ENCODE assay signal across 1 cellular context in the genomic region with DNA sequence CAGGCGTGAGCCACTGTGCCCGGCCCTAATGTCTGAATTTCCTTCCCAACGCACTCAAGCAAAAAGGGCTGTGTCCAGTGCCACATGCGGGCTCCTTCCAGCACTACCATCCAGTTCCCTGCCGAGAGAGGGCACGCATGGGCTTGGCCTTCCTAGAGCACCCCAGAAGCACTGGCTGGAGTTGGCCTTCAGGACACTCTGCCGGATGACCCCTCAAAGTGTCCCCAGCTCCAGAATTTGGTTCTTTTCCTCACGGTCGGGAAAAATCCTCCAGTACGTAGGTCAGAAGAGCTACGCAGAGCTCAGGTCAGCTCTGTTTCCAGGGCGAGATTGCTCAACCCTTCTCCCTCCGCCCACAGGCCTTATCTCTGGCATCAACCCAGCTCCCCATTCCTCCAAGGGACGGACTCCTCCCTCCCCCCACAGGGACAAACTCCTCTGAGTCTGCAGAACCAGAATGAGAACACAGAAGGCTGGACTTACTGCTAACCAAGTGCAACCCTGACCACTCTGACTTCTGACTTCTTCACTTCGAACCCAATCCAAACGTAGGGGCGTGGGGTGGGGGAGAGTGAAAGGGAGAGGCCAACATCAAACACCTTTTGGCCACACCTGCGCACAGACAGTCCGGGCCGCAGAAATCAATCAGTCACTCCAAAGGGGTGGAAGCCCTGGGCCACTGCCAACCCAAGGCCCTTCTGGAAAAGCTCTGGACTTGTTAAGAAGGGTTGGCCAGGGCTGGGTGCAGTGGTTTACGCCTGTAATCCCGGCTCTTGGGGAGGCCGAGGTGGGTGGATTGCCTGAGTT.
TF ChIP-seq lines count a peak whose summit lies in the region.

No MANE protein-coding gene starts in this region.

TF ChIP-seq in endothelial cell of umbilical vein, 7 proteins besides CTCF, POLR2A, EP300 and RAD21:
- no peak for TF ChIP-seq POLR2AphosphoS5 (IDR thresholded peaks at IDR 0.05; ENCODE audit: insufficient read depth, low read depth, low read length)
- TF ChIP-seq GATA2 (IDR thresholded peaks at IDR 0.05; ENCODE audit: insufficient read depth, insufficient read length, low read depth, low read length): peak; percentile 96
- TF ChIP-seq MYC (IDR thresholded peaks at IDR 0.05; ENCODE audit: low read depth, low read length): no peak
- no peak for TF ChIP-seq FOS (IDR thresholded peaks at IDR 0.05; ENCODE audit: borderline replicate concordance, insufficient read depth, low read length)
